In the genomic region with DNA sequence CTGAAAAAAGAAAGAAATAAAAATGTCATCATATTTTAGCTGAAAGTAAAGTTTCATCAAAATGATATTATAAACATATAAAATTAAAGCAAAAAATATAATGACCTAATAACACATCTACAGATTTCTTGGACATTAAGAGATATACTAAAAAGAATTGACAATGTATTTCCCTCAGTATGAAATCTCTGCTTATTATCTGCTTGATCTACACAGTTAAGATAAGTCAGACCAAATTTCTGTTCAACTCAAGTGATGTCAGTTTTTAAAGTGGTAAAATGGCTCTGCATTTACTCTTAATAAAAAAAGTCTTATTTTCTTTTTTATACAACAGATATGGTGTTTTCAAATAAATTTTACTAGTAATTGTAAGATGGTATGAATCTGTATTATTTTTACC, we compare ENCODE assay signal across 25 cellular contexts.
"Had no signal": no experiment of that assay in that cellular context is flagged by ENCODE, and none has a peak within 500 bp of the region (broad histone marks: within the 10 kb centered on the region; RNA-seq: fewer than 3 reads in every experiment).

No MANE protein-coding gene starts in this region.

- ATAC-seq: gastrocnemius medialis; heart right ventricle; left colon; left lung; left ventricle myocardium superior; lower lobe of right lung; mucosa of descending colon; naive thymus-derived CD8-positive, alpha-beta T cell had no signal

- H3K27ac ChIP-seq: coronary artery, dorsolateral prefrontal cortex, esophagus muscularis mucosa, gastrocnemius medialis, heart right ventricle, left lung, lower lobe of right lung had no signal

- H3K36me3 ChIP-seq: esophagus muscularis mucosa, gastrocnemius medialis, heart right ventricle, left lung, lower lobe of right lung had no signal

- H3K9me3 ChIP-seq: esophagus muscularis mucosa, gastrocnemius medialis, lower lobe of right lung, mucosa of descending colon had no signal

- FAIRE-seq: colon, endothelial cell of umbilical vein, islet of Langerhans, keratinocyte had no signal

- H3K4me3 ChIP-seq: coronary artery, dorsolateral prefrontal cortex, esophagus muscularis mucosa, gastrocnemius medialis, heart right ventricle, left lung, lower lobe of right lung, mucosa of descending colon had no signal

- DNase-seq: dermis blood vessel endothelial cell; dorsolateral prefrontal cortex; effector CD4-positive, alpha-beta T cell; effector memory CD4-positive, alpha-beta T cell; foreskin melanocyte; gastrocnemius medialis; glutamatergic neuron; head of caudate nucleus; heart right ventricle; hippocampal formation; kidney glomerular epithelial cell; left colon; left lung; left ventricle myocardium superior; lower lobe of right lung; mesenchymal stem cell; mucosa of descending colon; naive B cell; naive thymus-derived CD8-positive, alpha-beta T cell had no signal
